In the genomic region with DNA sequence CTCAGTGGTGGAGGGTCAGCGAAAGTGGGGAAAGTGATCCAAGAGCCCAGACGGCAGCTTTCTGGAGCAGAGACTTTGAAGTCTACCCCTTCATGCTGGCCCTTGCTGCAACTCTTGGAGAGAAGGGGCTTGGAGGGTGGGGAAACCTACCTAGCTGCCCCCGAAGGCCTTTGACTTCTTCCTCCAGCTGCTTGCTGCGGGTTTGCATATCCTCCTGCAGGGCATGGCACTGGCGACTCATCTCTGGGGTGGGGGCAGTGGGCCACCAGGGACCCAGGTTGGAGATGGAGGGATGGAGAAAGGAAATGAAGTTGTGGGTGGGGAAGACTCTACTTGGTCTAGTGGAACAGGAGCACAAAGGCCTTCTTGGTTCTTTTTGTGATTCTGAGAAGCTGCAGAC, we compare ENCODE assay signal across 35 cellular contexts. TPM values are rescaled to one million over a fixed set of nuclear protein-coding genes. Genes with fewer than 3 reads are reported as not detected.
"Had no signal": no experiment of that assay in that cellular context is flagged by ENCODE, and none has a peak within 500 bp of the region (broad histone marks: within the 10 kb centered on the region; RNA-seq: fewer than 3 reads in every experiment).

No MANE protein-coding gene starts in this region.

- H3K27me3 ChIP-seq: colonic mucosa, gastroesophageal sphincter, heart left ventricle, hepatocyte, right lobe of liver, thyroid gland had no signal

- H3K4me2 ChIP-seq: hepatocyte, smooth muscle cell had no signal

- DNase-seq: colonic mucosa; effector CD8-positive, alpha-beta T cell; foreskin keratinocyte; heart left ventricle; kidney; mesenchymal stem cell; mucosa of descending colon; naive B cell; right lobe of liver; stimulated activated CD4-positive, alpha-beta T cell treated with anti-CD3 and anti-CD28 coated beads, Interleukin-2, amount 100 ng/mL, for 24 hours; stimulated activated CD4-positive, alpha-beta T cell treated with anti-CD3 and anti-CD28 coated beads, Interleukin-4, amount 100 ng/mL, for 24 hours; stimulated activated naive CD4-positive, alpha-beta T cell treated with Interleukin-2 at 50 U/mL for 16 hours; stomach; thyroid gland; trophoblast cell had no signal

- H3K4me3 Mint-ChIP-seq: dendritic cell treated with granulocyte-macrophage colony-stimulating factor and Interleukin-4, amounts not matched to agents 40 ng/mL and 50 ng/mL, for 4 days; mesothelial cell of epicardium; naive B cell; natural killer cell treated with Interleukin-12 subunit alpha and Interleukin-12 subunit beta and Interleukin-15 and Interleukin-18, amount 100 ng/mL, for 72 hours; neural crest cell; stimulated activated effector memory CD8-positive, alpha-beta T cell treated with anti-CD3 and anti-CD28 coated beads, Interleukin-12 subunit alpha, Interleukin-12 subunit beta, amount 100 ng/mL, for 72 hours had no signal

- H3K4me1 ChIP-seq: colonic mucosa, esophagus muscularis mucosa, foreskin keratinocyte, parathyroid adenoma, right lobe of liver, thyroid gland had no signal

- H3K36me3 ChIP-seq: colonic mucosa, esophagus muscularis mucosa, gastroesophageal sphincter, heart left ventricle, right lobe of liver, stomach, thyroid gland had no signal

- H3K9ac ChIP-seq: parathyroid adenoma had no signal

- H3K9me3 ChIP-seq: colonic mucosa, esophagus muscularis mucosa, gastroesophageal sphincter, heart left ventricle, mucosa of descending colon, right lobe of liver, stomach, thyroid gland had no signal

- H3K27ac ChIP-seq: colonic mucosa, esophagus muscularis mucosa, foreskin keratinocyte, gastroesophageal sphincter, hepatocyte, parathyroid adenoma, right lobe of liver, stomach, thyroid gland had no signal

- H3K4me3 ChIP-seq: colonic mucosa, esophagus muscularis mucosa, gastroesophageal sphincter, heart left ventricle, hepatocyte, mucosa of descending colon, right lobe of liver, smooth muscle cell, stomach, thyroid gland had no signal

- FAIRE-seq: endothelial cell of umbilical vein, kidney, urothelium cell line had no signal

- H3K27me3 Mint-ChIP-seq: dendritic cell treated with granulocyte-macrophage colony-stimulating factor and Interleukin-4, amounts not matched to agents 40 ng/mL and 50 ng/mL, for 4 days; progenitor cell of endocrine pancreas had no signal

- H3K27ac Mint-ChIP-seq: mesothelial cell of epicardium; naive B cell; natural killer cell treated with Interleukin-12 subunit alpha and Interleukin-12 subunit beta and Interleukin-15 and Interleukin-18, amount 100 ng/mL, for 72 hours; stimulated activated effector memory CD8-positive, alpha-beta T cell treated with anti-CD3 and anti-CD28 coated beads, Interleukin-12 subunit alpha, Interleukin-12 subunit beta, amount 100 ng/mL, for 72 hours had no signal

- H3K36me3 Mint-ChIP-seq: mesothelial cell of epicardium; naive B cell; natural killer cell treated with Interleukin-12 subunit alpha and Interleukin-12 subunit beta and Interleukin-15 and Interleukin-18, amount 100 ng/mL, for 72 hours; stimulated activated effector memory CD8-positive, alpha-beta T cell treated with anti-CD3 and anti-CD28 coated beads, Interleukin-12 subunit alpha, Interleukin-12 subunit beta, amount 100 ng/mL, for 72 hours had no signal

- H3K9me3 Mint-ChIP-seq: dendritic cell treated with granulocyte-macrophage colony-stimulating factor and Interleukin-4, amounts not matched to agents 40 ng/mL and 50 ng/mL, for 4 days; mesothelial cell of epicardium; naive B cell; natural killer cell treated with Interleukin-12 subunit alpha and Interleukin-12 subunit beta and Interleukin-15 and Interleukin-18, amount 100 ng/mL, for 72 hours; neural crest cell; stimulated activated effector memory CD8-positive, alpha-beta T cell treated with anti-CD3 and anti-CD28 coated beads, Interleukin-12 subunit alpha, Interleukin-12 subunit beta, amount 100 ng/mL, for 72 hours had no signal

- ATAC-seq: foreskin keratinocyte; gastroesophageal sphincter; heart left ventricle; left lobe of liver; mucosa of descending colon; natural killer cell treated with Interleukin-12 subunit alpha and Interleukin-12 subunit beta and Interleukin-15 and Interleukin-18, amount 100 ng/mL, for 72 hours; right lobe of liver; stimulated activated effector memory CD8-positive, alpha-beta T cell treated with anti-CD3 and anti-CD28 coated beads, Interleukin-12 subunit alpha, Interleukin-12 subunit beta, amount 100 ng/mL, for 72 hours had no signal

RNA-seq across cellular contexts. Expression of gene NHERF4, which starts 7.7 kb away (rescaled TPM):
- total RNA-seq: endothelial cell of umbilical vein, epithelial cell of proximal tubule, fibroblast of lung, foreskin keratinocyte, lung microvascular endothelial cell, osteoblast, smooth muscle cell, temporal lobe, thyroid gland had no signal

RNA-seq across cellular contexts. Expression of gene ABCG4, which starts 44.1 kb away (rescaled TPM):
- total RNA-seq: epithelial cell of proximal tubule; hepatocyte; lung microvascular endothelial cell; natural killer cell treated with Interleukin-12 subunit alpha and Interleukin-12 subunit beta and Interleukin-15 and Interleukin-18, amount 100 ng/mL, for 72 hours; osteoblast; subcutaneous adipose tissue had no signal
